8 cellular contexts compared by ENCODE assay signal in the genomic region with DNA sequence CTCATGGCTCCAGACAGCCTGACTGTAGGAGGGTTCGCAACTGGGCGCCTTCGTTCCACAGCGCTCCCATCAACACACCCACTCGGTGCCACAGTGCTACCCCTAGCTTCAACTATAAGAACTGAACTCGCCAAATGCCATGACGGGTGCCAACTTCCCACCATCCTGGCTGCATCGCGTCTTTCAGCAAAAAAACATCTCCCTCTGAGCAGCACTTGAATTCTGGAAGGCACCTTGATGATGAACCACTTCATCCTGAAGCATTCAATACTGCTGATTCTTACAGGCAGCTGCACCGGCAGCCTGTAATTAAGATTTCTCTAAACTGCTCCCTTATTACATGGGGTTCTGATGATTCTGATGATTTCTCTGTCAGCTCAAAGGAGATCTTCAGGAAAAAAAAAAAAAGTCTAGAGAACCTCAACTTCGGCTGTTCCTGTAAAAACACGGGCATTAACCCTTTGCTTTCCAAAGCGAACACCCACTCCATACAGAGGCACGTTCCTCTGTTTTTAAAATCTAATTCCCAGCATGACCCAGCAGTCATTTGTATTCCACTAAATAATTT. TPM values are rescaled to one million over a fixed set of nuclear protein-coding genes. Genes with fewer than 3 reads are reported as not detected.
DNase-seq lines count a peak whose midpoint lies in the region; ATAC-seq and TF ChIP-seq lines count a peak whose summit lies in the region.

No MANE protein-coding gene starts in this region.

- H3K4me3 Mint-ChIP-seq in mesothelial cell of epicardium = peak overlapping the region; percentile 90

- H3K4me1 Mint-ChIP-seq in mesothelial cell of epicardium = peaks cover 54% of the 10 kb centered on the region

- H3K27me3 Mint-ChIP-seq in mesothelial cell of epicardium (ENCODE audit: low read depth) = no peaks in the 10 kb centered on the region

- no peak for ATAC-seq in HG02798 (IDR thresholded peaks at IDR 0.05; ENCODE audit: poor library complexity, unreplicated experiment)

- H3K36me3 Mint-ChIP-seq in mesothelial cell of epicardium = no peaks in the 10 kb centered on the region

- peak; percentile 9 for DNase-seq in NCI-H345 (lab: John Stamatoyannopoulos, UW)
- no peak for DNase-seq in NCI-H345 treated with DMSO at 0.1 percent for 48 hours (lab: John Stamatoyannopoulos, UW; ENCODE audit: unreplicated experiment)
- peak; percentile 34 for DNase-seq in NCI-H1694 (lab: John Stamatoyannopoulos, UW)
- DNase-seq in activated CD8-positive, alpha-beta memory T cell treated with anti-CD3 and anti-CD28 coated beads for 24 hours = peak; percentile 65
- no peak for DNase-seq in epithelial cell of prostate (ENCODE audit: low read depth, low spot score)
- DNase-seq in mesothelial cell of epicardium (ENCODE audit: low spot score in 2 of 2, unreplicated experiment in 2 of 2) = no peak
- DNase-seq in stimulated activated naive CD4-positive, alpha-beta T cell treated with Interleukin-2 at 50 U/mL for 16 hours (lab: John Stamatoyannopoulos, UW) = peak; percentile 29

- H3K27ac Mint-ChIP-seq in mesothelial cell of epicardium = peak overlapping the region; percentile 69

- peak overlapping the region; percentile 39 for H3K27ac ChIP-seq in epithelial cell of prostate

- no peak for TF ChIP-seq CTCF in mesothelial cell of epicardium (IDR thresholded peaks at IDR 0.05; ENCODE audit: unreplicated experiment)

- H3K9me3 Mint-ChIP-seq in mesothelial cell of epicardium = no peaks in the 10 kb centered on the region

RNA-seq across cellular contexts. Expression of a gene that starts 1.2 kb away (rescaled TPM):
- 28.3 to 29.9 TPM (median 29.2 TPM) in 3 replicates for total RNA-seq in mesothelial cell of epicardium

Comparison
In these comparisons a context has a peak if more than half of its experiments do, and no peak if none do; other contexts are left out.
1. DNase-seq: peak in NCI-H345 (single experiment), NCI-H1694 (single experiment), activated CD8-positive, alpha-beta memory T cell treated with anti-CD3 and anti-CD28 coated beads for 24 hours (single experiment) and stimulated activated naive CD4-positive, alpha-beta T cell treated with Interleukin-2 at 50 U/mL for 16 hours (single experiment); none in NCI-H345 treated with DMSO at 0.1 percent for 48 hours (single experiment), epithelial cell of prostate (single experiment) and mesothelial cell of epicardium (0 of 2).